In genomic region chr7:7972927-7973594, GRCh38 we compare ENCODE assay signal across 10 cellular contexts. TPM values are rescaled to one million over a fixed set of nuclear protein-coding genes. Genes with fewer than 3 reads are reported as not detected.
DNase-seq lines count a peak whose midpoint lies in the region.
"Had no signal": no experiment of that assay in that cellular context is flagged by ENCODE, and none has a peak within 500 bp of the region (broad histone marks: within the 10 kb centered on the region; RNA-seq: fewer than 3 reads in every experiment).

No MANE protein-coding gene starts in this region.

- H3K9me3 ChIP-seq in skeletal muscle satellite cell (replicated peaks; ENCODE audit: low read length), result no peaks in the 10 kb centered on the region

- CTCF ChIA-PET in activated CD4-positive, alpha-beta T cell treated with anti-CD3 and anti-CD28 coated beads, Interleukin-2, amount 10 ng/mL, durations not matched to agents 7 days and 5 days (lab: Charles Lee), result interaction anchor here (0.7 to 0.9 kb wide), 3 partner anchors 11 to 138 kb away, joined by 3 read pairs; no protein-coding TSS in a partner anchor

- peak overlapping the region; percentile 38 for H3K27ac Mint-ChIP-seq in activated CD4-positive, alpha-beta T cell treated with anti-CD3 and anti-CD28 coated beads, Interleukin-2, amount 10 ng/mL, durations not matched to agents 7 days and 5 days

- H3K4me2 ChIP-seq in skeletal muscle satellite cell (ENCODE audit: low read length), result peak overlapping the region; percentile 35

- no peak for DNase-seq in activated CD4-positive, alpha-beta T cell treated with anti-CD3 and anti-CD28 coated beads, Interleukin-2, amount 10 ng/mL, durations not matched to agents 7 days and 5 days
- no peak for DNase-seq in activated CD4-positive, alpha-beta T cell treated with anti-CD3 and anti-CD28 coated beads, Interleukin-2, amount 50 U/mL, for 1 hour
- DNase-seq in NCI-H526 treated with DMSO at 0.1 percent for 48 hours (lab: John Stamatoyannopoulos, UW) (peak; percentile 74), cerebellar cortex (ENCODE audit: low spot score) (peak; percentile 57), NCI-H1092 (lab: John Stamatoyannopoulos, UW) (no peak), NOMO-1 treated with DMSO at 0.1 percent for 48 hours (lab: John Stamatoyannopoulos, UW; ENCODE audit: unreplicated experiment) (no peak), NCI-H524 treated with DMSO at 0.1 percent for 48 hours (lab: John Stamatoyannopoulos, UW) (no peak)
- DNase-seq: activated naive CD4-positive, alpha-beta T cell treated with Interleukin-2 at 50 U/mL for 16 hours; midbrain had no signal

- no peaks in the 10 kb centered on the region for H3K27me3 Mint-ChIP-seq in activated CD4-positive, alpha-beta T cell treated with anti-CD3 and anti-CD28 coated beads, Interleukin-2, amount 10 ng/mL, durations not matched to agents 7 days and 5 days

- H3K9me3 Mint-ChIP-seq in activated CD4-positive, alpha-beta T cell treated with anti-CD3 and anti-CD28 coated beads, Interleukin-2, amount 10 ng/mL, durations not matched to agents 7 days and 5 days, result no peaks in the 10 kb centered on the region

- POLR2A ChIA-PET in activated CD4-positive, alpha-beta T cell treated with anti-CD3 and anti-CD28 coated beads, Interleukin-2, amount 10 ng/mL, durations not matched to agents 7 days and 5 days (lab: Charles Lee), result no interaction called here

- H3K36me3 ChIP-seq in skeletal muscle satellite cell (ENCODE audit: insufficient read depth, low read length), result no peaks in the 10 kb centered on the region

- H3K4me1 ChIP-seq in skeletal muscle satellite cell (ENCODE audit: control insufficient read depth, insufficient read depth, low read length), result peaks cover 23% of the 10 kb centered on the region

- H3K4me1 Mint-ChIP-seq in activated CD4-positive, alpha-beta T cell treated with anti-CD3 and anti-CD28 coated beads, Interleukin-2, amount 10 ng/mL, durations not matched to agents 7 days and 5 days, result peaks cover 25% of the 10 kb centered on the region

- H3K4me3 ChIP-seq in skeletal muscle satellite cell (ENCODE audit: low read length), result no peak overlapping the region

- H3K27me3 ChIP-seq in skeletal muscle satellite cell (ENCODE audit: control insufficient read depth, insufficient read depth, low read length), result no peaks in the 10 kb centered on the region

- H3K4me3 Mint-ChIP-seq in activated CD4-positive, alpha-beta T cell treated with anti-CD3 and anti-CD28 coated beads, Interleukin-2, amount 10 ng/mL, durations not matched to agents 7 days and 5 days, result peak overlapping the region; percentile 54

- peaks cover 3% of the 10 kb centered on the region for H3K36me3 Mint-ChIP-seq in activated CD4-positive, alpha-beta T cell treated with anti-CD3 and anti-CD28 coated beads, Interleukin-2, amount 10 ng/mL, durations not matched to agents 7 days and 5 days (ENCODE audit: low read depth)

- no peak overlapping the region for H3K9ac ChIP-seq in skeletal muscle satellite cell (ENCODE audit: low read depth, low read length)

RNA-seq across cellular contexts. Expression of gene GLCCI1, which starts 4.5 kb away (rescaled TPM):
- total RNA-seq in activated CD4-positive, alpha-beta T cell treated with anti-CD3 and anti-CD28 coated beads, Interleukin-2, amount 10 ng/mL, durations not matched to agents 7 days and 5 days, result 10 to 100 TPM; 27.9 to 29.6 TPM
- 1.7 and 4.8 TPM in 2 replicates for total RNA-seq in skeletal muscle satellite cell (2012; rRNA removed)

Comparison
In these comparisons a context has a peak if more than half of its experiments do, and no peak if none do; other contexts are left out.
1. DNase-seq: peak in NCI-H526 treated with DMSO at 0.1 percent for 48 hours (single experiment) and cerebellar cortex (single experiment); none in activated CD4-positive, alpha-beta T cell treated with anti-CD3 and anti-CD28 coated beads, Interleukin-2, amount 10 ng/mL, durations not matched to agents 7 days and 5 days (single experiment), activated CD4-positive, alpha-beta T cell treated with anti-CD3 and anti-CD28 coated beads, Interleukin-2, amount 50 U/mL, for 1 hour (single experiment), NCI-H1092 (single experiment), NOMO-1 treated with DMSO at 0.1 percent for 48 hours (single experiment) and NCI-H524 treated with DMSO at 0.1 percent for 48 hours (single experiment).